ENCODE assay signal across 10 cellular contexts in genomic region chr9:135156525-135157510, GRCh38.
DNase-seq lines count a peak whose midpoint lies in the region; ATAC-seq and TF ChIP-seq lines count a peak whose summit lies in the region.
"Had no signal": no experiment of that assay in that cellular context is flagged by ENCODE, and none has a peak within 500 bp of the region (broad histone marks: within the 10 kb centered on the region; RNA-seq: fewer than 3 reads in every experiment).

No MANE protein-coding gene starts in this region.

- TF ChIP-seq CTCF in lung (IDR thresholded peaks at IDR 0.05; ENCODE audit: control extremely low read depth, extremely low read depth) = no peak
- no peak for TF ChIP-seq CTCF in WERI-Rb-1 (IDR thresholded peaks at IDR 0.05; ENCODE audit: low read depth, low read length)

- DNase-seq in CMK (ENCODE audit: low read depth) = peak; percentile 45
- peak; percentile 18 for DNase-seq in HT1080 (ENCODE audit: low read depth)
- DNase-seq in astrocyte of the hippocampus (ENCODE audit: low read depth, low spot score) = peak; percentile 72
- DNase-seq in lung (ENCODE audit: low spot score) = peak; percentile 44
- DNase-seq in WERI-Rb-1 = no peak
- no peak for DNase-seq in cortex of kidney (lab: John Stamatoyannopoulos, UW)
- DNase-seq in DMS79 (lab: John Stamatoyannopoulos, UW) = no peak
- DNase-seq: NCI-H1694 treated with DMSO at 0.1 percent for 48 hours had no signal

- ATAC-seq in lung (ENCODE audit: insufficient read depth, low FRiP score) (no peak), HG03442 (IDR thresholded peaks at IDR 0.05; ENCODE audit: unreplicated experiment) (no peak)
- ATAC-seq: naive thymus-derived CD4-positive, alpha-beta T cell had no signal

- H3K4me3 ChIP-seq in lung = no peak overlapping the region
- no peak overlapping the region for H3K4me3 ChIP-seq in WERI-Rb-1 (ENCODE audit: low read depth, low read length)

- H3K36me3 ChIP-seq in lung (ENCODE audit: control insufficient read depth in 2 of 2, insufficient read depth in 2 of 2, low read length in 2 of 2) (no peaks in the 10 kb centered on the region), WERI-Rb-1 (no peaks in the 10 kb centered on the region)

- WGBS in lung, 2 donors = 30 to 37% methylated on average over 20 of the region's 20 CpGs

- H3K4me1 ChIP-seq in lung (ENCODE audit: control insufficient read depth in 2 of 2, insufficient read depth in 2 of 2, low read length in 2 of 2) = no peaks in the 10 kb centered on the region

- no peak overlapping the region for H3K27ac ChIP-seq in lung (ENCODE audit: low read depth in 1 of 2, low read length in 1 of 2)
- no peak overlapping the region for H3K27ac ChIP-seq in WERI-Rb-1

- H3K27me3 ChIP-seq in lung (ENCODE audit: control insufficient read depth, insufficient read depth) = no peaks in the 10 kb centered on the region
- no peaks in the 10 kb centered on the region for H3K27me3 ChIP-seq in WERI-Rb-1 (ENCODE audit: insufficient read depth, low read depth, severe bottlenecking)

- H3K9me3 ChIP-seq in lung (ENCODE audit: control insufficient read depth in 2 of 2, insufficient read depth in 1 of 2, low read length in 1 of 2) (peaks cover 0 to 3% of the 10 kb centered on the region in 2 donors), WERI-Rb-1 (ENCODE audit: severe bottlenecking) (no peaks in the 10 kb centered on the region)

Comparison
In these comparisons a context has a peak if more than half of its experiments do, and no peak if none do; other contexts are left out.
1. DNase-seq: peak in CMK (single experiment), HT1080 (single experiment), astrocyte of the hippocampus (single experiment) and lung (single experiment); none in WERI-Rb-1 (single experiment), cortex of kidney (single experiment) and DMS79 (single experiment).